Comparison of ENCODE assay signal across 1 cellular context in the genomic region with DNA sequence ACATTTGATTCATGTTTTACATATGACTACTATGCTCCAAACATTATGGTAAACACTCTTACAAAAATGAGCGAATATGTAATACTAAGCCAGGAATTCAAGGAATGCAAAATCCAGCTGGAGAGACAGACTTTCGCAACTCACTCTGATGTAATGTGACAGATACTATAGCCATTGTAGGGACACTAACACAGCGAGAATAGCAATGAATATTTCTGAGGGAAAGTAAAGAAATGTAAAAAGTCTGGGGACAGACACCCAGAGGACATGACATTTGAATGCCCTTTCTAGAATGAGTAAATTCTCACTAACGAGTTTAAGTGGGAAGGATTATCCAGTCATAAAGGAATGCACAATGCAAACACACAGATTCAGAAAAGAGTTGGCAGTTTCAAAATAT.
TF ChIP-seq lines count a peak whose summit lies in the region.

No MANE protein-coding gene starts in this region.

TF ChIP-seq in HepG2, 621 proteins besides CTCF, POLR2A, EP300 and RAD21 (continued from another document and continues in another):
- TF ChIP-seq, protein P1, sequence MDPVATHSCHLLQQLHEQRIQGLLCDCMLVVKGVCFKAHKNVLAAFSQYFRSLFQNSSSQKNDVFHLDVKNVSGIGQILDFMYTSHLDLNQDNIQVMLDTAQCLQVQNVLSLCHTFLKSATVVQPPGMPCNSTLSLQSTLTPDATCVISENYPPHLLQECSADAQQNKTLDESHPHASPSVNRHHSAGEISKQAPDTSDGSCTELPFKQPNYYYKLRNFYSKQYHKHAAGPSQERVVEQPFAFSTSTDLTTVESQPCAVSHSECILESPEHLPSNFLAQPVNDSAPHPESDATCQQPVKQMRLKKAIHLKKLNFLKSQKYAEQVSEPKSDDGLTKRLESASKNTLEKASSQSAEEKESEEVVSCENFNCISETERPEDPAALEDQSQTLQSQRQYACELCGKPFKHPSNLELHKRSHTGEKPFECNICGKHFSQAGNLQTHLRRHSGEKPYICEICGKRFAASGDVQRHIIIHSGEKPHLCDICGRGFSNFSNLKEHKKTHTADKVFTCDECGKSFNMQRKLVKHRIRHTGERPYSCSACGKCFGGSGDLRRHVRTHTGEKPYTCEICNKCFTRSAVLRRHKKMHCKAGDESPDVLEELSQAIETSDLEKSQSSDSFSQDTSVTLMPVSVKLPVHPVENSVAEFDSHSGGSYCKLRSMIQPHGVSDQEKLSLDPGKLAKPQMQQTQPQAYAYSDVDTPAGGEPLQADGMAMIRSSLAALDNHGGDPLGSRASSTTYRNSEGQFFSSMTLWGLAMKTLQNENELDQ (CRISPR knock-in tag; IDR thresholded peaks at IDR 0.05; ENCODE audit: borderline replicate concordance) = no peak
- peak; percentile 100 for TF ChIP-seq TEAD3 (CRISPR knock-in tag; optimal IDR thresholded peaks at IDR 0.05; ENCODE audit: borderline replicate concordance)
- TF ChIP-seq WIZ (CRISPR knock-in tag; IDR thresholded peaks at IDR 0.05) = no peak
- no peak for TF ChIP-seq MLX (CRISPR knock-in tag; IDR thresholded peaks at IDR 0.05)
- no peak for TF ChIP-seq TIGD3 (CRISPR knock-in tag; IDR thresholded peaks at IDR 0.05; ENCODE audit: borderline replicate concordance)
- no peak for TF ChIP-seq EEA1 (CRISPR knock-in tag; IDR thresholded peaks at IDR 0.05; ENCODE audit: borderline replicate concordance)
- TF ChIP-seq ZNF546 (CRISPR knock-in tag; conservative IDR thresholded peaks at IDR 0.05) = no peak
- TF ChIP-seq ZNF207 (IDR thresholded peaks at IDR 0.05; ENCODE audit: borderline replicate concordance) = no peak
- TF ChIP-seq MXD1 (CRISPR knock-in tag; IDR thresholded peaks at IDR 0.05) = no peak
- TF ChIP-seq FOXO1 (CRISPR knock-in tag; IDR thresholded peaks at IDR 0.05) = no peak
- TF ChIP-seq ZSCAN30 (CRISPR knock-in tag; IDR thresholded peaks at IDR 0.05) = no peak
- TF ChIP-seq, protein P2, sequence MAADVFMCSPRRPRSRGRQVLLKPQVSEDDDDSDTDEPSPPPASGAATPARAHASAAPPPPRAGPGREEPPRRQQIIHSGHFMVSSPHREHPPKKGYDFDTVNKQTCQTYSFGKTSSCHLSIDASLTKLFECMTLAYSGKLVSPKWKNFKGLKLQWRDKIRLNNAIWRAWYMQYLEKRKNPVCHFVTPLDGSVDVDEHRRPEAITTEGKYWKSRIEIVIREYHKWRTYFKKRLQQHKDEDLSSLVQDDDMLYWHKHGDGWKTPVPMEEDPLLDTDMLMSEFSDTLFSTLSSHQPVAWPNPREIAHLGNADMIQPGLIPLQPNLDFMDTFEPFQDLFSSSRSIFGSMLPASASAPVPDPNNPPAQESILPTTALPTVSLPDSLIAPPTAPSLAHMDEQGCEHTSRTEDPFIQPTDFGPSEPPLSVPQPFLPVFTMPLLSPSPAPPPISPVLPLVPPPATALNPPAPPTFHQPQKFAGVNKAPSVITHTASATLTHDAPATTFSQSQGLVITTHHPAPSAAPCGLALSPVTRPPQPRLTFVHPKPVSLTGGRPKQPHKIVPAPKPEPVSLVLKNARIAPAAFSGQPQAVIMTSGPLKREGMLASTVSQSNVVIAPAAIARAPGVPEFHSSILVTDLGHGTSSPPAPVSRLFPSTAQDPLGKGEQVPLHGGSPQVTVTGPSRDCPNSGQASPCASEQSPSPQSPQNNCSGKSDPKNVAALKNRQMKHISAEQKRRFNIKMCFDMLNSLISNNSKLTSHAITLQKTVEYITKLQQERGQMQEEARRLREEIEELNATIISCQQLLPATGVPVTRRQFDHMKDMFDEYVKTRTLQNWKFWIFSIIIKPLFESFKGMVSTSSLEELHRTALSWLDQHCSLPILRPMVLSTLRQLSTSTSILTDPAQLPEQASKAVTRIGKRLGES (CRISPR knock-in tag; IDR thresholded peaks at IDR 0.05; ENCODE audit: borderline replicate concordance) = no peak
- TF ChIP-seq ZNF337 (CRISPR knock-in tag; IDR thresholded peaks at IDR 0.05; ENCODE audit: borderline replicate concordance, low read depth) = no peak
- TF ChIP-seq RELA (CRISPR knock-in tag; IDR thresholded peaks at IDR 0.05) = no peak
- TF ChIP-seq MXI1 (IDR thresholded peaks at IDR 0.05; ENCODE audit: borderline replicate concordance, low read depth, low read length) = no peak
- TF ChIP-seq ZNF44 (CRISPR knock-in tag; IDR thresholded peaks at IDR 0.05) = no peak
- TF ChIP-seq ATF4 (CRISPR knock-in tag; IDR thresholded peaks at IDR 0.05) = peak in 1 of 2 experiments; percentile 94; a peak in 2 of 4 replicates
- no peak for TF ChIP-seq SNRNP70 (IDR thresholded peaks at IDR 0.05; ENCODE audit: low read depth, low read length)
- no peak for TF ChIP-seq ELF4 (CRISPR knock-in tag; IDR thresholded peaks at IDR 0.05; ENCODE audit: borderline replicate concordance)
- TF ChIP-seq ETV5 (CRISPR knock-in tag; IDR thresholded peaks at IDR 0.05; ENCODE audit: borderline replicate concordance) = no peak
- no peak for TF ChIP-seq HOXA9 (CRISPR knock-in tag; IDR thresholded peaks at IDR 0.05; ENCODE audit: borderline replicate concordance)
- no peak for TF ChIP-seq RBFOX2 (IDR thresholded peaks at IDR 0.05; ENCODE audit: low read depth, low read length)
- TF ChIP-seq NONO (IDR thresholded peaks at IDR 0.05) = no peak
- no peak for TF ChIP-seq NONO (CRISPR knock-in tag; conservative IDR thresholded peaks at IDR 0.05)
- TF ChIP-seq IKZF1 (IDR thresholded peaks at IDR 0.05) = no peak
- TF ChIP-seq SAP130 (CRISPR knock-in tag; IDR thresholded peaks at IDR 0.05; ENCODE audit: low read depth) = peak; percentile 62
- TF ChIP-seq ZNF567 (CRISPR knock-in tag; IDR thresholded peaks at IDR 0.05; ENCODE audit: borderline replicate concordance) = no peak
- no peak for TF ChIP-seq ZNF335 (CRISPR knock-in tag; IDR thresholded peaks at IDR 0.05)
- no peak for TF ChIP-seq TP53 (CRISPR knock-in tag; conservative IDR thresholded peaks at IDR 0.05)
- no peak for TF ChIP-seq ZNF792 (CRISPR knock-in tag; IDR thresholded peaks at IDR 0.05)
- TF ChIP-seq SRSF1 (optimal IDR thresholded peaks at IDR 0.05; ENCODE audit: low read depth, low read length) = no peak
- TF ChIP-seq ZNF30 (CRISPR knock-in tag; IDR thresholded peaks at IDR 0.05) = no peak
- TF ChIP-seq JUNB (CRISPR knock-in tag; IDR thresholded peaks at IDR 0.05; ENCODE audit: borderline replicate concordance) = no peak
- no peak for TF ChIP-seq PAWR (CRISPR knock-in tag; IDR thresholded peaks at IDR 0.05; ENCODE audit: borderline replicate concordance)
- TF ChIP-seq POLR2AphosphoS5 (IDR thresholded peaks at IDR 0.05; ENCODE audit: low read depth, low read length) = no peak
- no peak for TF ChIP-seq ZIK1 (CRISPR knock-in tag; IDR thresholded peaks at IDR 0.05; ENCODE audit: borderline replicate concordance, low read depth)
- TF ChIP-seq ZNF574 (CRISPR knock-in tag; IDR thresholded peaks at IDR 0.05) = no peak
- TF ChIP-seq SOX6 (IDR thresholded peaks at IDR 0.05) = no peak
- peak; percentile 52; the same call in 1 of the 2 replicates for TF ChIP-seq SOX6 (CRISPR knock-in tag; IDR thresholded peaks at IDR 0.05)
- no peak for TF ChIP-seq YEATS4 (CRISPR knock-in tag; IDR thresholded peaks at IDR 0.05; ENCODE audit: borderline replicate concordance)
- TF ChIP-seq, protein P3, sequence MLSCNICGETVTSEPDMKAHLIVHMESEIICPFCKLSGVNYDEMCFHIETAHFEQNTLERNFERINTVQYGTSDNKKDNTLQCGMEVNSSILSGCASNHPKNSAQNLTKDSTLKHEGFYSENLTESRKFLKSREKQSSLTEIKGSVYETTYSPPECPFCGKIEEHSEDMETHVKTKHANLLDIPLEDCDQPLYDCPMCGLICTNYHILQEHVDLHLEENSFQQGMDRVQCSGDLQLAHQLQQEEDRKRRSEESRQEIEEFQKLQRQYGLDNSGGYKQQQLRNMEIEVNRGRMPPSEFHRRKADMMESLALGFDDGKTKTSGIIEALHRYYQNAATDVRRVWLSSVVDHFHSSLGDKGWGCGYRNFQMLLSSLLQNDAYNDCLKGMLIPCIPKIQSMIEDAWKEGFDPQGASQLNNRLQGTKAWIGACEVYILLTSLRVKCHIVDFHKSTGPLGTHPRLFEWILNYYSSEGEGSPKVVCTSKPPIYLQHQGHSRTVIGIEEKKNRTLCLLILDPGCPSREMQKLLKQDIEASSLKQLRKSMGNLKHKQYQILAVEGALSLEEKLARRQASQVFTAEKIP (CRISPR knock-in tag; IDR thresholded peaks at IDR 0.05; ENCODE audit: borderline replicate concordance) = no peak
- no peak for TF ChIP-seq MATR3 (CRISPR knock-in tag; IDR thresholded peaks at IDR 0.05)
- TF ChIP-seq ZNF547 (CRISPR knock-in tag; IDR thresholded peaks at IDR 0.05) = no peak
- no peak for TF ChIP-seq ZNF143 (CRISPR knock-in tag; IDR thresholded peaks at IDR 0.05)
- TF ChIP-seq ZNF549 (CRISPR knock-in tag; IDR thresholded peaks at IDR 0.05) = no peak
- TF ChIP-seq XRCC5 (optimal IDR thresholded peaks at IDR 0.05; ENCODE audit: low read length) = no peak
- TF ChIP-seq PHB2 (IDR thresholded peaks at IDR 0.05; ENCODE audit: partially characterized antibody) = no peak
- no peak for TF ChIP-seq IRF2 (CRISPR knock-in tag; IDR thresholded peaks at IDR 0.05)
- no peak for TF ChIP-seq ZNF607 (CRISPR knock-in tag; IDR thresholded peaks at IDR 0.05; ENCODE audit: borderline replicate concordance)
- TF ChIP-seq E2F2 (CRISPR knock-in tag; IDR thresholded peaks at IDR 0.05; ENCODE audit: borderline replicate concordance) = no peak
- TF ChIP-seq DR1 (CRISPR knock-in tag; IDR thresholded peaks at IDR 0.05) = no peak
- no peak for TF ChIP-seq ZNF7 (CRISPR knock-in tag; IDR thresholded peaks at IDR 0.05)
- TF ChIP-seq ZNF354B (CRISPR knock-in tag; IDR thresholded peaks at IDR 0.05) = no peak
- TF ChIP-seq, protein P4, sequence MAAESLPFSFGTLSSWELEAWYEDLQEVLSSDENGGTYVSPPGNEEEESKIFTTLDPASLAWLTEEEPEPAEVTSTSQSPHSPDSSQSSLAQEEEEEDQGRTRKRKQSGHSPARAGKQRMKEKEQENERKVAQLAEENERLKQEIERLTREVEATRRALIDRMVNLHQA (CRISPR knock-in tag; IDR thresholded peaks at IDR 0.05) = no peak
- TF ChIP-seq MIER3 (CRISPR knock-in tag; IDR thresholded peaks at IDR 0.05; ENCODE audit: borderline replicate concordance) = 0 out of 2 replicates have a peak, but pooled peaks have one; percentile 22
- TF ChIP-seq SMAD3 (CRISPR knock-in tag; IDR thresholded peaks at IDR 0.05) = no peak
- no peak for TF ChIP-seq MBD4 (IDR thresholded peaks at IDR 0.05; ENCODE audit: borderline replicate concordance, low read length)
- TF ChIP-seq ZNF496 (CRISPR knock-in tag; IDR thresholded peaks at IDR 0.05; ENCODE audit: insufficient replicate concordance) = no peak
- no peak for TF ChIP-seq NR2F6 (IDR thresholded peaks at IDR 0.05)
- TF ChIP-seq NR2F6 (CRISPR knock-in tag; IDR thresholded peaks at IDR 0.05) = no peak
